1 cellular context compared by ENCODE assay signal in the genomic region with DNA sequence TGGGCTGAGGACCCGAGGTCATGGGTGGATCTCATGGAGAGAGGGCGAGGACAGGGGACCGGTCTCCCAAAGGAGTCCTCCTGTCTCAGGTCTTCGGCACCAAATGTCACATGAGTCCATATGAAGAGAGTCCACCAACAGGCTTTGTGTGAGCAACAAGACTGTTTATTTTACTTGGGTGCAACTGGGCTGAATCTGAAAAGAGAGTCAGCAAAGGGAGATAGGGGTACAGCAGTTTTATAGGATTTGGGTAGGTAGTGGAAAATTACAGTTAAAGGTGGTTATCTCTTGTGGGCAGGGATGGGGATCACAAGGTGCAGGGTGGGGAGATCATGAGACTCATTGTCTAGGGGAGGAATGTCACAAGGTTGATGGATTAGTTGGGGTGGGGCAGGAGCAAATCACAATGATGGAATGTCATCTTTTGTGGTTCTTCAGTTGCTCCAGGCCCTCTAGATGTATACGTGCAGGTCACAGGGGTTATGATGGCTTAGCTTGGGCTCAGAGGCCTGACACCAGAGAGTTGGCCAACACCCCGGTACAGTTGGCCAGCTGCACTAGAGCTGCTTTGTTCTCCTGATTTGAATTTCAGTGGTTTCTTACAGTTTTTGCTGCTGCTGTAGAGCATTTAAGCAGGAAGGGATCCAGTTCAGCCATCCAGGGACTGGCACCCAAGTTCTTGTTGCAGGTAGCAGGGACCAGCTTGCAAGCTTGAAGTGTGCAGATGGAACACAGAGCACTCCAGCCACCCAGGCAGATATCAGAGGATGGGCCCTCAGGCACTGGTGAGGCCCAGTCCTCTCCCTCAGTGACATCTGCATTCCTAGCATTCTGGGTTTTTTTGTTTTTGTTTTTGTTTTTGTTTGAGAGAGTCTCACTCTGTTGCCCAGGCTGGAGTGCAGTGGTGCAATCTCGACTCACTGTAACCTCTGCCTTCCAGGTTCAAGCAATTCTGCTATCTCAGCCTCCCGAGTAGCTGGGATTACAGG.
TF ChIP-seq lines count a peak whose summit lies in the region.

No MANE protein-coding gene starts in this region.

TF ChIP-seq in K562, 482 proteins besides CTCF, POLR2A, EP300 and RAD21 (continues in another document):
- TF ChIP-seq RBM15 (IDR thresholded peaks at IDR 0.05; ENCODE audit: insufficient read depth, low read length), result no peak
- TF ChIP-seq ZNF354B (CRISPR knock-in tag; IDR thresholded peaks at IDR 0.05), result peak; percentile 76
- TF ChIP-seq ZNF699 (CRISPR knock-in tag; IDR thresholded peaks at IDR 0.05; ENCODE audit: insufficient replicate concordance), result peak; percentile 95
- no peak for TF ChIP-seq HOXB6 (CRISPR knock-in tag; IDR thresholded peaks at IDR 0.05; ENCODE audit: borderline replicate concordance)
- TF ChIP-seq, protein P1, sequence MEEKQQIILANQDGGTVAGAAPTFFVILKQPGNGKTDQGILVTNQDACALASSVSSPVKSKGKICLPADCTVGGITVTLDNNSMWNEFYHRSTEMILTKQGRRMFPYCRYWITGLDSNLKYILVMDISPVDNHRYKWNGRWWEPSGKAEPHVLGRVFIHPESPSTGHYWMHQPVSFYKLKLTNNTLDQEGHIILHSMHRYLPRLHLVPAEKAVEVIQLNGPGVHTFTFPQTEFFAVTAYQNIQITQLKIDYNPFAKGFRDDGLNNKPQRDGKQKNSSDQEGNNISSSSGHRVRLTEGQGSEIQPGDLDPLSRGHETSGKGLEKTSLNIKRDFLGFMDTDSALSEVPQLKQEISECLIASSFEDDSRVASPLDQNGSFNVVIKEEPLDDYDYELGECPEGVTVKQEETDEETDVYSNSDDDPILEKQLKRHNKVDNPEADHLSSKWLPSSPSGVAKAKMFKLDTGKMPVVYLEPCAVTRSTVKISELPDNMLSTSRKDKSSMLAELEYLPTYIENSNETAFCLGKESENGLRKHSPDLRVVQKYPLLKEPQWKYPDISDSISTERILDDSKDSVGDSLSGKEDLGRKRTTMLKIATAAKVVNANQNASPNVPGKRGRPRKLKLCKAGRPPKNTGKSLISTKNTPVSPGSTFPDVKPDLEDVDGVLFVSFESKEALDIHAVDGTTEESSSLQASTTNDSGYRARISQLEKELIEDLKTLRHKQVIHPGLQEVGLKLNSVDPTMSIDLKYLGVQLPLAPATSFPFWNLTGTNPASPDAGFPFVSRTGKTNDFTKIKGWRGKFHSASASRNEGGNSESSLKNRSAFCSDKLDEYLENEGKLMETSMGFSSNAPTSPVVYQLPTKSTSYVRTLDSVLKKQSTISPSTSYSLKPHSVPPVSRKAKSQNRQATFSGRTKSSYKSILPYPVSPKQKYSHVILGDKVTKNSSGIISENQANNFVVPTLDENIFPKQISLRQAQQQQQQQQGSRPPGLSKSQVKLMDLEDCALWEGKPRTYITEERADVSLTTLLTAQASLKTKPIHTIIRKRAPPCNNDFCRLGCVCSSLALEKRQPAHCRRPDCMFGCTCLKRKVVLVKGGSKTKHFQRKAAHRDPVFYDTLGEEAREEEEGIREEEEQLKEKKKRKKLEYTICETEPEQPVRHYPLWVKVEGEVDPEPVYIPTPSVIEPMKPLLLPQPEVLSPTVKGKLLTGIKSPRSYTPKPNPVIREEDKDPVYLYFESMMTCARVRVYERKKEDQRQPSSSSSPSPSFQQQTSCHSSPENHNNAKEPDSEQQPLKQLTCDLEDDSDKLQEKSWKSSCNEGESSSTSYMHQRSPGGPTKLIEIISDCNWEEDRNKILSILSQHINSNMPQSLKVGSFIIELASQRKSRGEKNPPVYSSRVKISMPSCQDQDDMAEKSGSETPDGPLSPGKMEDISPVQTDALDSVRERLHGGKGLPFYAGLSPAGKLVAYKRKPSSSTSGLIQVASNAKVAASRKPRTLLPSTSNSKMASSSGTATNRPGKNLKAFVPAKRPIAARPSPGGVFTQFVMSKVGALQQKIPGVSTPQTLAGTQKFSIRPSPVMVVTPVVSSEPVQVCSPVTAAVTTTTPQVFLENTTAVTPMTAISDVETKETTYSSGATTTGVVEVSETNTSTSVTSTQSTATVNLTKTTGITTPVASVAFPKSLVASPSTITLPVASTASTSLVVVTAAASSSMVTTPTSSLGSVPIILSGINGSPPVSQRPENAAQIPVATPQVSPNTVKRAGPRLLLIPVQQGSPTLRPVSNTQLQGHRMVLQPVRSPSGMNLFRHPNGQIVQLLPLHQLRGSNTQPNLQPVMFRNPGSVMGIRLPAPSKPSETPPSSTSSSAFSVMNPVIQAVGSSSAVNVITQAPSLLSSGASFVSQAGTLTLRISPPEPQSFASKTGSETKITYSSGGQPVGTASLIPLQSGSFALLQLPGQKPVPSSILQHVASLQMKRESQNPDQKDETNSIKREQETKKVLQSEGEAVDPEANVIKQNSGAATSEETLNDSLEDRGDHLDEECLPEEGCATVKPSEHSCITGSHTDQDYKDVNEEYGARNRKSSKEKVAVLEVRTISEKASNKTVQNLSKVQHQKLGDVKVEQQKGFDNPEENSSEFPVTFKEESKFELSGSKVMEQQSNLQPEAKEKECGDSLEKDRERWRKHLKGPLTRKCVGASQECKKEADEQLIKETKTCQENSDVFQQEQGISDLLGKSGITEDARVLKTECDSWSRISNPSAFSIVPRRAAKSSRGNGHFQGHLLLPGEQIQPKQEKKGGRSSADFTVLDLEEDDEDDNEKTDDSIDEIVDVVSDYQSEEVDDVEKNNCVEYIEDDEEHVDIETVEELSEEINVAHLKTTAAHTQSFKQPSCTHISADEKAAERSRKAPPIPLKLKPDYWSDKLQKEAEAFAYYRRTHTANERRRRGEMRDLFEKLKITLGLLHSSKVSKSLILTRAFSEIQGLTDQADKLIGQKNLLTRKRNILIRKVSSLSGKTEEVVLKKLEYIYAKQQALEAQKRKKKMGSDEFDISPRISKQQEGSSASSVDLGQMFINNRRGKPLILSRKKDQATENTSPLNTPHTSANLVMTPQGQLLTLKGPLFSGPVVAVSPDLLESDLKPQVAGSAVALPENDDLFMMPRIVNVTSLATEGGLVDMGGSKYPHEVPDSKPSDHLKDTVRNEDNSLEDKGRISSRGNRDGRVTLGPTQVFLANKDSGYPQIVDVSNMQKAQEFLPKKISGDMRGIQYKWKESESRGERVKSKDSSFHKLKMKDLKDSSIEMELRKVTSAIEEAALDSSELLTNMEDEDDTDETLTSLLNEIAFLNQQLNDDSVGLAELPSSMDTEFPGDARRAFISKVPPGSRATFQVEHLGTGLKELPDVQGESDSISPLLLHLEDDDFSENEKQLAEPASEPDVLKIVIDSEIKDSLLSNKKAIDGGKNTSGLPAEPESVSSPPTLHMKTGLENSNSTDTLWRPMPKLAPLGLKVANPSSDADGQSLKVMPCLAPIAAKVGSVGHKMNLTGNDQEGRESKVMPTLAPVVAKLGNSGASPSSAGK (IDR thresholded peaks at IDR 0.05), result peak; percentile 50; the same call in 1 of the 2 replicates
- TF ChIP-seq, protein P2, sequence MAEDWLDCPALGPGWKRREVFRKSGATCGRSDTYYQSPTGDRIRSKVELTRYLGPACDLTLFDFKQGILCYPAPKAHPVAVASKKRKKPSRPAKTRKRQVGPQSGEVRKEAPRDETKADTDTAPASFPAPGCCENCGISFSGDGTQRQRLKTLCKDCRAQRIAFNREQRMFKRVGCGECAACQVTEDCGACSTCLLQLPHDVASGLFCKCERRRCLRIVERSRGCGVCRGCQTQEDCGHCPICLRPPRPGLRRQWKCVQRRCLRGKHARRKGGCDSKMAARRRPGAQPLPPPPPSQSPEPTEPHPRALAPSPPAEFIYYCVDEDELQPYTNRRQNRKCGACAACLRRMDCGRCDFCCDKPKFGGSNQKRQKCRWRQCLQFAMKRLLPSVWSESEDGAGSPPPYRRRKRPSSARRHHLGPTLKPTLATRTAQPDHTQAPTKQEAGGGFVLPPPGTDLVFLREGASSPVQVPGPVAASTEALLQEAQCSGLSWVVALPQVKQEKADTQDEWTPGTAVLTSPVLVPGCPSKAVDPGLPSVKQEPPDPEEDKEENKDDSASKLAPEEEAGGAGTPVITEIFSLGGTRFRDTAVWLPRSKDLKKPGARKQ (CRISPR knock-in tag; IDR thresholded peaks at IDR 0.05), result no peak
- TF ChIP-seq ZFP1 (CRISPR knock-in tag; IDR thresholded peaks at IDR 0.05), result peak; percentile 97
- peak; percentile 77; the same call in 1 of the 2 replicates for TF ChIP-seq KLF1 (tag; IDR thresholded peaks at IDR 0.05)
- TF ChIP-seq ZNF12 (CRISPR knock-in tag; IDR thresholded peaks at IDR 0.05), result no peak
- TF ChIP-seq EHMT2 (IDR thresholded peaks at IDR 0.05), result no peak
- 0 out of 2 replicates have a peak, but pooled peaks have one; percentile 56 for TF ChIP-seq SP1 (CRISPR knock-in tag; IDR thresholded peaks at IDR 0.05)
- peak; percentile 83 for TF ChIP-seq ZNF41 (CRISPR knock-in tag; conservative IDR thresholded peaks at IDR 0.05)
- peak in 1 of 2 experiments; percentile 84; a peak in 2 of 4 replicates for TF ChIP-seq RCOR1 (IDR thresholded peaks at IDR 0.05; ENCODE audit: borderline replicate concordance in 1 of 2, low read depth in 2 of 2, low read length in 2 of 2)
- no peak for TF ChIP-seq SMC3 (conservative IDR thresholded peaks at IDR 0.05; ENCODE audit: insufficient read depth, low read depth, low read length)
- peak; percentile 38; the same call in 1 of the 2 replicates for TF ChIP-seq ADNP (tag; IDR thresholded peaks at IDR 0.05)
- no peak for TF ChIP-seq SIN3B (IDR thresholded peaks at IDR 0.05; ENCODE audit: low read depth)
- TF ChIP-seq, protein P3, sequence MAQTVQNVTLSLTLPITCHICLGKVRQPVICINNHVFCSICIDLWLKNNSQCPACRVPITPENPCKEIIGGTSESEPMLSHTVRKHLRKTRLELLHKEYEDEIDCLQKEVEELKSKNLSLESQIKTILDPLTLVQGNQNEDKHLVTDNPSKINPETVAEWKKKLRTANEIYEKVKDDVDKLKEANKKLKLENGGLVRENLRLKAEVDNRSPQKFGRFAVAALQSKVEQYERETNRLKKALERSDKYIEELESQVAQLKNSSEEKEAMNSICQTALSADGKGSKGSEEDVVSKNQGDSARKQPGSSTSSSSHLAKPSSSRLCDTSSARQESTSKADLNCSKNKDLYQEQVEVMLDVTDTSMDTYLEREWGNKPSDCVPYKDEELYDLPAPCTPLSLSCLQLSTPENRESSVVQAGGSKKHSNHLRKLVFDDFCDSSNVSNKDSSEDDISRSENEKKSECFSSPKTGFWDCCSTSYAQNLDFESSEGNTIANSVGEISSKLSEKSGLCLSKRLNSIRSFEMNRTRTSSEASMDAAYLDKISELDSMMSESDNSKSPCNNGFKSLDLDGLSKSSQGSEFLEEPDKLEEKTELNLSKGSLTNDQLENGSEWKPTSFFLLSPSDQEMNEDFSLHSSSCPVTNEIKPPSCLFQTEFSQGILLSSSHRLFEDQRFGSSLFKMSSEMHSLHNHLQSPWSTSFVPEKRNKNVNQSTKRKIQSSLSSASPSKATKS (CRISPR knock-in tag; IDR thresholded peaks at IDR 0.05), result peak; percentile 85
- peak; percentile 90 for TF ChIP-seq TCFL5 (CRISPR knock-in tag; conservative IDR thresholded peaks at IDR 0.05)
- no peak for TF ChIP-seq CBX5 (IDR thresholded peaks at IDR 0.05; ENCODE audit: borderline replicate concordance, low read depth)
- TF ChIP-seq, protein P4, sequence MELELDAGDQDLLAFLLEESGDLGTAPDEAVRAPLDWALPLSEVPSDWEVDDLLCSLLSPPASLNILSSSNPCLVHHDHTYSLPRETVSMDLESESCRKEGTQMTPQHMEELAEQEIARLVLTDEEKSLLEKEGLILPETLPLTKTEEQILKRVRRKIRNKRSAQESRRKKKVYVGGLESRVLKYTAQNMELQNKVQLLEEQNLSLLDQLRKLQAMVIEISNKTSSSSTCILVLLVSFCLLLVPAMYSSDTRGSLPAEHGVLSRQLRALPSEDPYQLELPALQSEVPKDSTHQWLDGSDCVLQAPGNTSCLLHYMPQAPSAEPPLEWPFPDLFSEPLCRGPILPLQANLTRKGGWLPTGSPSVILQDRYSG (tag; conservative IDR thresholded peaks at IDR 0.05; ENCODE audit: low read depth), result peak; percentile 78
- no peak for TF ChIP-seq ZNF224 (CRISPR knock-in tag; IDR thresholded peaks at IDR 0.05)
- peak in 1 of 2 experiments; percentile 48; a peak in 2 of 4 replicates for TF ChIP-seq FOXA3 (CRISPR knock-in tag; conservative IDR thresholded peaks at IDR 0.05 in 1 of 2, IDR thresholded peaks at IDR 0.05 in 1 of 2)
- TF ChIP-seq, protein P5, sequence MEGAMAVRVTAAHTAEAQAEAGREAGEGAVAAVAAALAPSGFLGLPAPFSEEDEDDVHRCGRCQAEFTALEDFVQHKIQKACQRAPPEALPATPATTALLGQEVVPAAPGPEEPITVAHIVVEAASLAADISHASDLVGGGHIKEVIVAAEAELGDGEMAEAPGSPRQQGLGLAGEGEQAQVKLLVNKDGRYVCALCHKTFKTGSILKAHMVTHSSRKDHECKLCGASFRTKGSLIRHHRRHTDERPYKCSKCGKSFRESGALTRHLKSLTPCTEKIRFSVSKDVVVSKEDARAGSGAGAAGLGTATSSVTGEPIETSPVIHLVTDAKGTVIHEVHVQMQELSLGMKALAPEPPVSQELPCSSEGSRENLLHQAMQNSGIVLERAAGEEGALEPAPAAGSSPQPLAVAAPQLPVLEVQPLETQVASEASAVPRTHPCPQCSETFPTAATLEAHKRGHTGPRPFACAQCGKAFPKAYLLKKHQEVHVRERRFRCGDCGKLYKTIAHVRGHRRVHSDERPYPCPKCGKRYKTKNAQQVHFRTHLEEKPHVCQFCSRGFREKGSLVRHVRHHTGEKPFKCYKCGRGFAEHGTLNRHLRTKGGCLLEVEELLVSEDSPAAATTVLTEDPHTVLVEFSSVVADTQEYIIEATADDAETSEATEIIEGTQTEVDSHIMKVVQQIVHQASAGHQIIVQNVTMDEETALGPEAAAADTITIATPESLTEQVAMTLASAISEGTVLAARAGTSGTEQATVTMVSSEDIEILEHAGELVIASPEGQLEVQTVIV (CRISPR knock-in tag; IDR thresholded peaks at IDR 0.05; ENCODE audit: borderline replicate concordance), result 0 out of 2 replicates have a peak, but pooled peaks have one; percentile 16
- no peak for TF ChIP-seq CSDE1 (IDR thresholded peaks at IDR 0.05)
- peak; percentile 78 for TF ChIP-seq NCOR1 (IDR thresholded peaks at IDR 0.05)
- TF ChIP-seq, protein P6, sequence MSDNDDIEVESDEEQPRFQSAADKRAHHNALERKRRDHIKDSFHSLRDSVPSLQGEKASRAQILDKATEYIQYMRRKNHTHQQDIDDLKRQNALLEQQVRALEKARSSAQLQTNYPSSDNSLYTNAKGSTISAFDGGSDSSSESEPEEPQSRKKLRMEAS (CRISPR knock-in tag; IDR thresholded peaks at IDR 0.05), result peak; percentile 48; the same call in 1 of the 2 replicates
- peak in 1 of 2 experiments; percentile 95; a peak in 2 of 4 replicates for TF ChIP-seq MAZ (CRISPR knock-in tag; conservative IDR thresholded peaks at IDR 0.05 in 1 of 2, IDR thresholded peaks at IDR 0.05 in 1 of 2)
- TF ChIP-seq HDAC3 (IDR thresholded peaks at IDR 0.05; ENCODE audit: borderline replicate concordance, partially characterized antibody), result peak; percentile 36
- TF ChIP-seq, protein P7, sequence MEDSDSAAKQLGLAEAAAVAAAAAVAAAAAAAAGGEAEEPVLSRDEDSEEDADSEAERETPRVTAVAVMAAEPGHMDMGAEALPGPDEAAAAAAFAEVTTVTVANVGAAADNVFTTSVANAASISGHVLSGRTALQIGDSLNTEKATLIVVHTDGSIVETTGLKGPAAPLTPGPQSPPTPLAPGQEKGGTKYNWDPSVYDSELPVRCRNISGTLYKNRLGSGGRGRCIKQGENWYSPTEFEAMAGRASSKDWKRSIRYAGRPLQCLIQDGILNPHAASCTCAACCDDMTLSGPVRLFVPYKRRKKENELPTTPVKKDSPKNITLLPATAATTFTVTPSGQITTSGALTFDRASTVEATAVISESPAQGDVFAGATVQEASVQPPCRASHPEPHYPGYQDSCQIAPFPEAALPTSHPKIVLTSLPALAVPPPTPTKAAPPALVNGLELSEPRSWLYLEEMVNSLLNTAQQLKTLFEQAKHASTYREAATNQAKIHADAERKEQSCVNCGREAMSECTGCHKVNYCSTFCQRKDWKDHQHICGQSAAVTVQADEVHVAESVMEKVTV (CRISPR knock-in tag; IDR thresholded peaks at IDR 0.05), result peak; percentile 51; the same call in 1 of the 2 replicates
- TF ChIP-seq ZNF124 (CRISPR knock-in tag; IDR thresholded peaks at IDR 0.05), result no peak
- peak; percentile 74; the same call in 1 of the 2 replicates for TF ChIP-seq HDAC2 (IDR thresholded peaks at IDR 0.05)
